8 cellular contexts compared by ENCODE assay signal in genomic region chr19:48635263-48635965, GRCh38. TPM values are rescaled to one million over a fixed set of nuclear protein-coding genes. Genes with fewer than 3 reads are reported as not detected.
DNase-seq lines count a peak whose midpoint lies in the region; ATAC-seq and TF ChIP-seq lines count a peak whose summit lies in the region.

No MANE protein-coding gene starts in this region.

- no peaks in the 10 kb centered on the region for H3K27me3 Mint-ChIP-seq in activated T-helper 1 cell treated with anti-CD3 and anti-CD28 coated beads, Interleukin-12 subunit alpha, Interleukin-12 subunit beta, Interleukin-2, Interleukin-4 antibody, amounts not matched to agents 30 ng/mL and 10 ng/mL and 1 ng/mL, durations not matched to agents 14 hours and 24 hours and 36 hours (ENCODE audit: insufficient read depth)

- H3K9me2 ChIP-seq in OCI-LY7 (ENCODE audit: insufficient read depth, low read length), result no peaks in the 10 kb centered on the region

- H3K4me3 ChIP-seq in OCI-LY7 (ENCODE audit: low read depth, low read length, poor library complexity, severe bottlenecking) (peak overlapping the region; percentile 76), fibroblast of villous mesenchyme (ENCODE audit: low read depth, low read length) (peak overlapping the region; percentile 61), neuron (ENCODE audit: low read length) (peak overlapping the region; percentile 68), thoracic aorta (peak overlapping the region; percentile 90)

- H3K27me3 ChIP-seq in neuron (ENCODE audit: insufficient read depth, low read length), result no peaks in the 10 kb centered on the region
- no peaks in the 10 kb centered on the region for H3K27me3 ChIP-seq in thoracic aorta (replicated peaks; ENCODE audit: insufficient read depth)

- peaks cover 11% of the 10 kb centered on the region; the same call in 1 of the 2 replicates for H3K36me3 ChIP-seq in OCI-LY7 (ENCODE audit: insufficient read depth, low read length)
- H3K36me3 ChIP-seq in neuron (ENCODE audit: insufficient read depth, low read length), result peaks cover under 1% of the 10 kb centered on the region
- H3K36me3 ChIP-seq in thoracic aorta, result no peaks in the 10 kb centered on the region

- ATAC-seq in thoracic aorta (ENCODE audit: insufficient number of reproducible peaks, low FRiP score, low read depth) (peak; percentile 5), GM18873 (IDR thresholded peaks at IDR 0.05; ENCODE audit: low FRiP score, unreplicated experiment) (no peak)

- peaks cover 46% of the 10 kb centered on the region for H3K4me1 ChIP-seq in OCI-LY7 (ENCODE audit: insufficient read depth, low read length, poor library complexity, severe bottlenecking)
- peaks cover 62% of the 10 kb centered on the region for H3K4me1 ChIP-seq in neuron (ENCODE audit: insufficient read depth, low read length)
- H3K4me1 ChIP-seq in thoracic aorta (ENCODE audit: control insufficient read depth in 1 of 2, low read depth in 2 of 2), result peaks cover 37 to 66% of the 10 kb centered on the region in 2 donors

- no peaks in the 10 kb centered on the region for H3K9me3 Mint-ChIP-seq in activated T-helper 1 cell treated with anti-CD3 and anti-CD28 coated beads, Interleukin-12 subunit alpha, Interleukin-12 subunit beta, Interleukin-2, Interleukin-4 antibody, amounts not matched to agents 30 ng/mL and 10 ng/mL and 1 ng/mL, durations not matched to agents 14 hours and 24 hours and 36 hours

- intact Hi-C loops in OCI-LY7 (cut with micrococcal nuclease; ENCODE audit: unreplicated experiment), result loop anchor here (5.0 to 10.0 kb wide), 2 partner anchors 859 to 1042 kb away; partner anchors contain the start of genes PRMT1 and RPS11
- intact Hi-C loops in activated T-helper 1 cell treated with anti-CD3 and anti-CD28 coated beads, Interleukin-12 subunit alpha, Interleukin-12 subunit beta, Interleukin-2, Interleukin-4 antibody, amounts not matched to agents 30 ng/mL and 10 ng/mL and 1 ng/mL, durations not matched to agents 14 hours and 24 hours and 36 hours (cut with micrococcal nuclease), result loop anchor here (5.0 to 10.0 kb wide), 2 partner anchors 313 to 479 kb away; partner anchors contain the start of genes C19orf73, LIN7B and PPFIA3

- H4K20me1 ChIP-seq in OCI-LY7 (ENCODE audit: insufficient read depth, low read length), result no peaks in the 10 kb centered on the region

- H3K4me1 Mint-ChIP-seq in activated T-helper 1 cell treated with anti-CD3 and anti-CD28 coated beads, Interleukin-12 subunit alpha, Interleukin-12 subunit beta, Interleukin-2, Interleukin-4 antibody, amounts not matched to agents 30 ng/mL and 10 ng/mL and 1 ng/mL, durations not matched to agents 14 hours and 24 hours and 36 hours (ENCODE audit: low read depth), result peaks cover 29% of the 10 kb centered on the region

- POLR2A ChIA-PET in OCI-LY7 (lab: Charles Lee), result no interaction called here

- peaks cover 3% of the 10 kb centered on the region for H3K36me3 Mint-ChIP-seq in activated T-helper 1 cell treated with anti-CD3 and anti-CD28 coated beads, Interleukin-12 subunit alpha, Interleukin-12 subunit beta, Interleukin-2, Interleukin-4 antibody, amounts not matched to agents 30 ng/mL and 10 ng/mL and 1 ng/mL, durations not matched to agents 14 hours and 24 hours and 36 hours (ENCODE audit: low read depth)

- H3K79me2 ChIP-seq in OCI-LY7 (ENCODE audit: insufficient read depth, low read depth, low read length), result no peaks in the 10 kb centered on the region; the same call in 1 of the 2 replicates

- H3K27ac ChIP-seq in OCI-LY7 (ENCODE audit: low read depth, low read length, poor library complexity, severe bottlenecking), result peak overlapping the region; percentile 94
- H3K27ac ChIP-seq in thoracic aorta, result peak overlapping the region; percentile 97 to 98

- H3K4me2 ChIP-seq in OCI-LY7 (ENCODE audit: low read length), result peak overlapping the region; percentile 97

- CTCF ChIA-PET in OCI-LY7 (lab: Charles Lee; ENCODE audit: unreplicated experiment), result no interaction called here

- no peaks in the 10 kb centered on the region for H3K9me3 ChIP-seq in OCI-LY7 (ENCODE audit: low read length)
- no peaks in the 10 kb centered on the region for H3K9me3 ChIP-seq in neuron (ENCODE audit: low read length)
- no peaks in the 10 kb centered on the region for H3K9me3 ChIP-seq in thoracic aorta

- DNase-seq in AML-193 (lab: John Stamatoyannopoulos, UW) (peak; percentile 26 to 52), GM20000 (ENCODE audit: low spot score) (peak; percentile 93), OCI-LY7 (ENCODE audit: low spot score) (peak; percentile 86), fibroblast of villous mesenchyme (ENCODE audit: low read depth) (peak; percentile 47), thoracic aorta (ENCODE audit: low spot score) (no peak)
- DNase-seq in activated T-helper 1 cell treated with anti-CD3 and anti-CD28 coated beads, Interleukin-12 subunit alpha, Interleukin-12 subunit beta, Interleukin-2, Interleukin-4 antibody, amounts not matched to agents 30 ng/mL and 10 ng/mL and 1 ng/mL, durations not matched to agents 14 hours and 24 hours and 36 hours (ENCODE audit: low spot score), result peak; percentile 72

- peak overlapping the region; percentile 81 for H3K27ac Mint-ChIP-seq in activated T-helper 1 cell treated with anti-CD3 and anti-CD28 coated beads, Interleukin-12 subunit alpha, Interleukin-12 subunit beta, Interleukin-2, Interleukin-4 antibody, amounts not matched to agents 30 ng/mL and 10 ng/mL and 1 ng/mL, durations not matched to agents 14 hours and 24 hours and 36 hours

- no TSS peak for BruUV-seq in OCI-LY7 (replicated peaks; lab: Mats Ljungman, UMichigan)

- peak overlapping the region; percentile 45; the same call in 1 of the 2 replicates for H2AFZ ChIP-seq in OCI-LY7 (ENCODE audit: low read length)
- no peak overlapping the region for H2AFZ ChIP-seq in neuron (ENCODE audit: low read depth, low read length)

- H3K4me3 Mint-ChIP-seq in activated T-helper 1 cell treated with anti-CD3 and anti-CD28 coated beads, Interleukin-12 subunit alpha, Interleukin-12 subunit beta, Interleukin-2, Interleukin-4 antibody, amounts not matched to agents 30 ng/mL and 10 ng/mL and 1 ng/mL, durations not matched to agents 14 hours and 24 hours and 36 hours, result peak overlapping the region; percentile 97

- no peak for TF ChIP-seq CTCF in GM20000 (IDR thresholded peaks at IDR 0.05; ENCODE audit: extremely low read depth, missing control alignments)
- no peak for TF ChIP-seq CTCF in OCI-LY7 (conservative IDR thresholded peaks at IDR 0.05; ENCODE audit: low read length)
- TF ChIP-seq CTCF in fibroblast of villous mesenchyme (IDR thresholded peaks at IDR 0.05; ENCODE audit: insufficient read depth, low read depth, low read length), result no peak
- no peak for TF ChIP-seq CTCF in thoracic aorta (IDR thresholded peaks at IDR 0.05)

RNA-seq across cellular contexts. Expression of gene DBP, which starts 1.8 kb away (rescaled TPM):
- total RNA-seq in OCI-LY7 (2014; rRNA removed; shearing (Covaris generic)), result 20.8 and 35.6 TPM in 2 replicates
- total RNA-seq in OCI-LY7 (2022) (15.7 and 19.0 TPM in 2 replicates), fibroblast of villous mesenchyme (6.9 and 7.7 TPM in 2 replicates), thoracic aorta (10 to 100 TPM in 1 of 2 donors, 1 to 10 TPM in 1; 3.9 to 15.0 TPM)
- total RNA-seq in activated T-helper 1 cell treated with anti-CD3 and anti-CD28 coated beads, Interleukin-12 subunit alpha, Interleukin-12 subunit beta, Interleukin-2, Interleukin-4 antibody, amounts not matched to agents 30 ng/mL and 10 ng/mL and 1 ng/mL, durations not matched to agents 14 hours and 24 hours and 36 hours, result 8.5 and 9.1 TPM in 2 replicates

RNA-seq across cellular contexts. Expression of gene CA11, which starts 10.6 kb away (rescaled TPM):
- 2.5 and 2.7 TPM in 2 replicates for total RNA-seq in OCI-LY7 (2014; rRNA removed; shearing (Covaris generic))
- total RNA-seq in OCI-LY7 (2022) (4.6 and 10.8 TPM in 2 replicates), fibroblast of villous mesenchyme (1.3 TPM in 2 replicates), thoracic aorta (1 to 10 TPM; 3.0 to 4.6 TPM)
- 13.0 and 13.9 TPM in 2 replicates for total RNA-seq in activated T-helper 1 cell treated with anti-CD3 and anti-CD28 coated beads, Interleukin-12 subunit alpha, Interleukin-12 subunit beta, Interleukin-2, Interleukin-4 antibody, amounts not matched to agents 30 ng/mL and 10 ng/mL and 1 ng/mL, durations not matched to agents 14 hours and 24 hours and 36 hours

RNA-seq across cellular contexts. Expression of gene SPHK2, which starts 16.1 kb away (rescaled TPM):
- total RNA-seq in OCI-LY7 (2014; rRNA removed; shearing (Covaris generic)), result 12.4 and 18.2 TPM in 2 replicates
- 33.3 and 34.8 TPM in 2 replicates for total RNA-seq in OCI-LY7 (2022)
- total RNA-seq in activated T-helper 1 cell treated with anti-CD3 and anti-CD28 coated beads, Interleukin-12 subunit alpha, Interleukin-12 subunit beta, Interleukin-2, Interleukin-4 antibody, amounts not matched to agents 30 ng/mL and 10 ng/mL and 1 ng/mL, durations not matched to agents 14 hours and 24 hours and 36 hours, result 40.8 and 44.1 TPM in 2 replicates
- total RNA-seq in fibroblast of villous mesenchyme, result 7.8 and 10.0 TPM in 2 replicates
- 10 to 100 TPM; 16.2 to 49.0 TPM for total RNA-seq in thoracic aorta

RNA-seq across cellular contexts. Expression of gene RPL18, which starts 16.4 kb away (rescaled TPM):
- total RNA-seq in OCI-LY7 (2014; rRNA removed; shearing (Covaris generic)), result 3,527 and 5,064 TPM in 2 replicates
- total RNA-seq in OCI-LY7 (2022) (1,333 and 1,494 TPM in 2 replicates), fibroblast of villous mesenchyme (1,548 and 1,575 TPM in 2 replicates), thoracic aorta (1,000 to 10,000 TPM; 1,120 to 1,389 TPM)
- 1,774 and 1,780 TPM in 2 replicates for total RNA-seq in activated T-helper 1 cell treated with anti-CD3 and anti-CD28 coated beads, Interleukin-12 subunit alpha, Interleukin-12 subunit beta, Interleukin-2, Interleukin-4 antibody, amounts not matched to agents 30 ng/mL and 10 ng/mL and 1 ng/mL, durations not matched to agents 14 hours and 24 hours and 36 hours

RNA-seq across cellular contexts. Expression of gene FAM83E, which starts 20.5 kb away (rescaled TPM):
- 3.7 and 6.2 TPM in 2 replicates for total RNA-seq in OCI-LY7 (2014; rRNA removed; shearing (Covaris generic))
- 3.0 and 5.6 TPM in 2 replicates for total RNA-seq in OCI-LY7 (2022)
- total RNA-seq in activated T-helper 1 cell treated with anti-CD3 and anti-CD28 coated beads, Interleukin-12 subunit alpha, Interleukin-12 subunit beta, Interleukin-2, Interleukin-4 antibody, amounts not matched to agents 30 ng/mL and 10 ng/mL and 1 ng/mL, durations not matched to agents 14 hours and 24 hours and 36 hours, result 7.3 TPM in 2 replicates
- 0.32 and 1.3 TPM in 2 replicates for total RNA-seq in fibroblast of villous mesenchyme
- total RNA-seq in thoracic aorta, result 1 to 10 TPM in 1 of 2 donors, not detected in 1; 2.0 TPM
